7 cellular contexts compared by ENCODE assay signal in the genomic region with DNA sequence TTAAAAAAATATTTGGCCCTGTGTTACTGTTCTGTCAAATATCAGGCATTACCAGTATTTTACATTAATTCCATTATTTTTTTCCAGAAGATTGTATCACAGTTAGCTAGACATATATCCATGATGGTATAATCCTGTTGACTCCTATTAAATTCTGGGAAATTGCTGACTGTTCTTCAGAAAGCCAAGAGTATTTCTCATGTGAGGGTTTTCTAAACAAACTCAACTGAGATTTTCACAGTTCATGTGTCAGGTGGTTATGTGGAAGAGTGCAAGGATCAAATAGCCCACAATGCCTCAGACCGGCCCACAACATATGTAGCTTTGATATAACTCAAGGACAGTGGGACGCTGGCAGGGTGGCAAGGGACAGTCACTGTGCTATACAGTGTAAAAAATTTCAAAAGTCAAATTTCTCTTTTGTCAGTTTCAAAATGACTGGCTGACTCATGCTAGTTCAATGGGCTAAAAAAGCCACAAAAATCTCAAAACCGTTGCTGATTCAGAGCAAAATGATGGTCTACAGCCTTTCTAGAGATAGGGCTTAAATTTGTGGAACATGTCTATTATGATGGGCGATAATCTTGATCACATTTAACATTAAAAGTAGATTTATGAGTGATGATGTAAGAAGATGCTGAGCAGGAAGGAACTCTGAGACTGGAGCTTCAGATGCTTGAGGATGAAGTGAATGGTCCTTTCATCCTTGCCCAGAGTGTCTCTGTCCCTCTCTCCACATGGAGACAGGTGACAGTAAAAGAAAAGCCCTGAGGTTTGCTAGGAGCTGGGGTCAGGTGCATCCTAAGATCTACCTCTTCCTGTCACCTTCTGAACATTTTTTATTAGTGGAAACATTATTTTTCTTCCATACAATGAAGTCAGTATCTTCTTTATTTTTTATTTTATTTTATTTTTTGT.
DNase-seq lines count a peak whose midpoint lies in the region; ATAC-seq lines count a peak whose summit lies in the region.

No MANE protein-coding gene starts in this region.

- no peaks in the 10 kb centered on the region for H3K36me3 ChIP-seq in skeletal muscle satellite cell (ENCODE audit: insufficient read depth, low read length)

- DNase-seq in SIG-M5 treated with dmso at 0.1 percent for 504 hours (lab: John Stamatoyannopoulos, UW; ENCODE audit: unreplicated experiment) (peak; percentile 77), NCI-H82 (lab: John Stamatoyannopoulos, UW) (no peak), NCI-H2081 treated with DMSO at 0.1 percent for 48 hours (lab: John Stamatoyannopoulos, UW) (no peak), activated gamma-delta T cell (lab: John Stamatoyannopoulos, UW) (no peak)

- peaks cover 72% of the 10 kb centered on the region for H3K4me1 ChIP-seq in skeletal muscle satellite cell (ENCODE audit: control insufficient read depth, insufficient read depth, low read length)

- H3K9me3 ChIP-seq in skeletal muscle satellite cell (replicated peaks; ENCODE audit: low read length), result no peaks in the 10 kb centered on the region

- H3K27me3 ChIP-seq in skeletal muscle satellite cell (ENCODE audit: control insufficient read depth, insufficient read depth, low read length), result no peaks in the 10 kb centered on the region

- H3K4me3 ChIP-seq in skeletal muscle satellite cell (ENCODE audit: low read length), result no peak overlapping the region

- H3K4me2 ChIP-seq in skeletal muscle satellite cell (ENCODE audit: low read length), result peak overlapping the region; percentile 62

- peak; percentile 79 for ATAC-seq in GM19035 (IDR thresholded peaks at IDR 0.05; ENCODE audit: unreplicated experiment)
- ATAC-seq in HG02970 (IDR thresholded peaks at IDR 0.05; ENCODE audit: low FRiP score, unreplicated experiment), result peak; percentile 63

- peak overlapping the region; percentile 67 for H3K9ac ChIP-seq in skeletal muscle satellite cell (ENCODE audit: low read depth, low read length)
